Comparison of ENCODE assay signal across 9 cellular contexts in genomic region chr10:69794673-69795072, GRCh38.
"Had no signal": no experiment of that assay in that cellular context is flagged by ENCODE, and none has a peak within 500 bp of the region (broad histone marks: within the 10 kb centered on the region; RNA-seq: fewer than 3 reads in every experiment).

No MANE protein-coding gene starts in this region.

- H3K27ac ChIP-seq: KMS-11 had no signal

- H3K4me2 ChIP-seq: GM23338, KMS-11 had no signal

- H2AFZ ChIP-seq: GM23338 had no signal

- DNase-seq: H7, HFFc6, Karpas-422, KBM-7 had no signal

- ATAC-seq: GM23338, HCT116 had no signal

- H3K36me3 ChIP-seq: HAP-1 had no signal

- H3K9me3 ChIP-seq: HAP-1 had no signal

- H3K4me1 ChIP-seq: HAP-1 had no signal

- FAIRE-seq: HTR-8/SVneo had no signal

- H3K4me3 ChIP-seq: GM23338, HAP-1 had no signal

- H3K9ac ChIP-seq: KMS-11 had no signal
